17 cellular contexts compared by ENCODE assay signal in the genomic region with DNA sequence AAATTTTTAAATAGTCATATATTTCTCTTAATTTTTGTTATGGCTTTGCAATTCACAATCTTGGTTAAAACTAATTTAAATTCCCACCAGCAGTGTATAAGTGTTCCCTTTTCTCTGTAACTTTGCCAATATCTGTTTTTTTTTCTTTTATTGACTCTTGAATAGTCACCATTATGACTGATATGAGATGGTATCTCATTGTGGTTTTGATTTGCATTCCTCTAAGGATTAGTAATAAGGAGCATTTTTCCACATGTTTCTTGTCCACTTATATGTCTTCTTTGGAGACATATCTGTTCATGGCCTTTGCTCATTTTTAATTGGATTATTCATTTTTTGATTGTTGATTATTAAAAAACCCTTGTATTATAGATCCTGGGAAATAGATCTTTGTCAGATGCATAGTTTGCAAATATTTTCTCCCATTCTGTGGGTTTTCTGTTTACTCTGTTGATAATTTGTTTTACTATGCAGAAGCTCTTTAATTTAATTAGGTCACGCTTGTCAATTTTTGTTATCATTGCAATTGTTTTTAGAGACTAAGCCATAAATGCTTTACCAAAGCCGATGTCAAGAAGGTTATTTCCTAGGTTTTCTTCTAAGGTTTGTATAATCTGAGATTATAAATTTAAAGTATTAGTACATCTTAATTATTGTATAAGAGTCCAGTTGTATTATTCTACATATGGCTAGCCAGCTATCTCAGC.
A peak's percentile ranks its signal among the peaks of the same experiment; 100 is the strongest.
DNase-seq lines count a peak whose midpoint lies in the region; FAIRE-seq and TF ChIP-seq lines count a peak whose summit lies in the region.
"Had no signal": no experiment of that assay in that cellular context is flagged by ENCODE, and none has a peak within 500 bp of the region (broad histone marks: within the 10 kb centered on the region; RNA-seq: fewer than 3 reads in every experiment).

No MANE protein-coding gene starts in this region.

- H3K9me3 ChIP-seq in SK-N-SH: peaks cover 17% of the 10 kb centered on the region
- H3K9me3 ChIP-seq: colonic mucosa had no signal

- H3K27ac Mint-ChIP-seq in glutamatergic neuron (ENCODE audit: unreplicated experiment): no peak overlapping the region
- H3K27ac Mint-ChIP-seq in osteocyte (ENCODE audit: unreplicated experiment): no peak overlapping the region
- H3K27ac Mint-ChIP-seq in nephron progenitor cell: no peak overlapping the region
- H3K27ac Mint-ChIP-seq: activated CD8-positive, alpha-beta memory T cell treated with anti-CD3 and anti-CD28 coated beads, Interleukin-2, amount 10 ng/mL, durations not matched to agents 7 days and 5 days had no signal

- CTCF ChIA-PET in SK-N-SH (lab: Yijun Ruan, JAX): no interaction called here

- H3K9ac ChIP-seq in SK-N-SH: no peak overlapping the region

- H3K9me2 ChIP-seq in SK-N-SH: no peaks in the 10 kb centered on the region

- no peaks in the 10 kb centered on the region for H3K4me1 ChIP-seq in SK-N-SH (ENCODE audit: control insufficient read depth in 1 of 2, insufficient read depth in 2 of 2, low read depth in 1 of 2, low read length in 1 of 2)
- H3K4me1 ChIP-seq: colonic mucosa, tibial nerve had no signal

- H3K27me3 Mint-ChIP-seq in glutamatergic neuron (ENCODE audit: unreplicated experiment) (no peaks in the 10 kb centered on the region), osteocyte (ENCODE audit: unreplicated experiment) (no peaks in the 10 kb centered on the region), nephron progenitor cell (ENCODE audit: low read depth, poor library complexity) (no peaks in the 10 kb centered on the region)
- H3K27me3 Mint-ChIP-seq: activated CD8-positive, alpha-beta memory T cell treated with anti-CD3 and anti-CD28 coated beads, Interleukin-2, amount 10 ng/mL, durations not matched to agents 7 days and 5 days had no signal

- DNase-seq in NCI-H526 treated with DMSO at 0.1 percent for 48 hours (lab: John Stamatoyannopoulos, UW) (peak; percentile 13), NCI-H526 (lab: John Stamatoyannopoulos, UW) (no peak), SK-N-SH (no peak), fibroblast of peridontal ligament (ENCODE audit: extremely low read depth) (peak; percentile 84), D721Med (ENCODE audit: insufficient read length, low spot score) (no peak), glutamatergic neuron (no peak), osteocyte (ENCODE audit: extremely low spot score, unreplicated experiment) (no peak), nephron progenitor cell (no peak)
- DNase-seq: 8988T; activated CD8-positive, alpha-beta memory T cell treated with anti-CD3 and anti-CD28 coated beads, Interleukin-2, amount 10 ng/mL, durations not matched to agents 7 days and 5 days; activated naive CD4-positive, alpha-beta T cell treated with anti-CD3 and anti-CD28 coated beads, Interleukin-2, amount 50 U/mL, for 16 hours; colonic mucosa; GOT3; NCI-H1048; NCI-H345; RPMI8226 had no signal

- H3K27me3 ChIP-seq in SK-N-SH (ENCODE audit: insufficient read depth): no peaks in the 10 kb centered on the region
- H3K27me3 ChIP-seq: colonic mucosa, tibial nerve had no signal

- H3K4me2 ChIP-seq in SK-N-SH: no peak overlapping the region

- H3K4me1 Mint-ChIP-seq in glutamatergic neuron (ENCODE audit: low read depth, unreplicated experiment) (no peaks in the 10 kb centered on the region), osteocyte (ENCODE audit: unreplicated experiment) (peaks cover 18% of the 10 kb centered on the region), nephron progenitor cell (no peaks in the 10 kb centered on the region)
- H3K4me1 Mint-ChIP-seq: activated CD8-positive, alpha-beta memory T cell treated with anti-CD3 and anti-CD28 coated beads, Interleukin-2, amount 10 ng/mL, durations not matched to agents 7 days and 5 days had no signal

- 20% methylated on average over 2 of the region's 2 CpGs for WGBS in SK-N-SH (ENCODE audit: low lambda C conversion rate)

- H3K79me2 ChIP-seq in SK-N-SH (ENCODE audit: insufficient read depth): no peaks in the 10 kb centered on the region

- TF ChIP-seq CTCF in SK-N-SH (IDR thresholded peaks at IDR 0.05): no peak
- TF ChIP-seq CTCF in D721Med (IDR thresholded peaks at IDR 0.05; ENCODE audit: insufficient read depth, missing control alignments): no peak
- no peak for TF ChIP-seq CTCF in glutamatergic neuron (IDR thresholded peaks at IDR 0.05; ENCODE audit: partially characterized antibody, unreplicated experiment)
- no peak for TF ChIP-seq CTCF in osteocyte (IDR thresholded peaks at IDR 0.05)
- TF ChIP-seq CTCF in nephron progenitor cell (IDR thresholded peaks at IDR 0.05): no peak

- peak in 1 of 2 experiments; percentile 77; a peak in 2 of 4 replicates for TF ChIP-seq EP300 in SK-N-SH (IDR thresholded peaks at IDR 0.05; ENCODE audit: borderline replicate concordance in 1 of 2, low read depth in 1 of 2, low read length in 1 of 2)

- H3K9me3 Mint-ChIP-seq in glutamatergic neuron (ENCODE audit: unreplicated experiment) (no peaks in the 10 kb centered on the region), osteocyte (ENCODE audit: unreplicated experiment) (peaks cover 23% of the 10 kb centered on the region), nephron progenitor cell (peaks cover 27% of the 10 kb centered on the region)

- no peak overlapping the region for H3K4me3 Mint-ChIP-seq in glutamatergic neuron (ENCODE audit: unreplicated experiment)
- no peak overlapping the region for H3K4me3 Mint-ChIP-seq in osteocyte (ENCODE audit: unreplicated experiment)
- H3K4me3 Mint-ChIP-seq in nephron progenitor cell: no peak overlapping the region
- H3K4me3 Mint-ChIP-seq: activated CD8-positive, alpha-beta memory T cell treated with anti-CD3 and anti-CD28 coated beads, Interleukin-2, amount 10 ng/mL, durations not matched to agents 7 days and 5 days had no signal

- no peak for TF ChIP-seq RAD21 in SK-N-SH (IDR thresholded peaks at IDR 0.05; ENCODE audit: low read length)

- H3K36me3 Mint-ChIP-seq in glutamatergic neuron (ENCODE audit: unreplicated experiment) (no peaks in the 10 kb centered on the region), osteocyte (ENCODE audit: unreplicated experiment) (peaks cover 12% of the 10 kb centered on the region), nephron progenitor cell (ENCODE audit: low read depth) (no peaks in the 10 kb centered on the region)
- H3K36me3 Mint-ChIP-seq: activated CD8-positive, alpha-beta memory T cell treated with anti-CD3 and anti-CD28 coated beads, Interleukin-2, amount 10 ng/mL, durations not matched to agents 7 days and 5 days had no signal

- FAIRE-seq in D721Med (lab: Jason Lieb, UNC): no peak

- POLR2A ChIA-PET in SK-N-SH (lab: Yijun Ruan, JAX): no interaction called here

- no peak overlapping the region for H3K4me3 ChIP-seq in SK-N-SH (ENCODE audit: low read depth in 2 of 2, low read length in 1 of 2)
- H3K4me3 ChIP-seq: colonic mucosa, tibial nerve had no signal

- no peaks in the 10 kb centered on the region for H3K36me3 ChIP-seq in SK-N-SH (replicated peaks in 1 of 2; ENCODE audit: control insufficient read depth in 1 of 2, insufficient read depth in 2 of 2, low read length in 1 of 2)
- H3K36me3 ChIP-seq: colonic mucosa, tibial nerve had no signal

- no peak overlapping the region for H2AFZ ChIP-seq in SK-N-SH (ENCODE audit: low read depth)

- peaks cover 5% of the 10 kb centered on the region for H3F3A ChIP-seq in SK-N-SH (replicated peaks; ENCODE audit: insufficient read depth)

- H4K20me1 ChIP-seq in SK-N-SH (ENCODE audit: insufficient read depth): no peaks in the 10 kb centered on the region

- no peak overlapping the region; a peak in 1 of 4 replicates for H3K27ac ChIP-seq in SK-N-SH (ENCODE audit: low read depth in 2 of 2, low read length in 1 of 2)
- H3K27ac ChIP-seq: colonic mucosa, tibial nerve had no signal

TF ChIP-seq in SK-N-SH, 30 proteins besides CTCF, POLR2A, EP300 and RAD21 (continues in another document):
- TF ChIP-seq SIN3A (IDR thresholded peaks at IDR 0.05; ENCODE audit: borderline replicate concordance, low read depth, low read length): no peak
- peak; percentile 83; the same call in 1 of the 2 replicates for TF ChIP-seq TEAD4 (IDR thresholded peaks at IDR 0.05; ENCODE audit: borderline replicate concordance, insufficient read depth)
- TF ChIP-seq JUND (IDR thresholded peaks at IDR 0.05): peak; percentile 84
- TF ChIP-seq, protein P1, sequence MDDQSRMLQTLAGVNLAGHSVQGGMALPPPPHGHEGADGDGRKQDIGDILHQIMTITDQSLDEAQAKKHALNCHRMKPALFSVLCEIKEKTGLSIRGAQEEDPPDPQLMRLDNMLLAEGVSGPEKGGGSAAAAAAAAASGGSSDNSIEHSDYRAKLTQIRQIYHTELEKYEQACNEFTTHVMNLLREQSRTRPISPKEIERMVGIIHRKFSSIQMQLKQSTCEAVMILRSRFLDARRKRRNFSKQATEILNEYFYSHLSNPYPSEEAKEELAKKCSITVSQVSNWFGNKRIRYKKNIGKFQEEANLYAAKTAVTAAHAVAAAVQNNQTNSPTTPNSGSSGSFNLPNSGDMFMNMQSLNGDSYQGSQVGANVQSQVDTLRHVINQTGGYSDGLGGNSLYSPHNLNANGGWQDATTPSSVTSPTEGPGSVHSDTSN (IDR thresholded peaks at IDR 0.05): peak; percentile 83
- peak; percentile 93 for TF ChIP-seq TCF12 (IDR thresholded peaks at IDR 0.05)
- peak; percentile 80; the same call in 1 of the 2 replicates for TF ChIP-seq FOSL2 (IDR thresholded peaks at IDR 0.05; ENCODE audit: borderline replicate concordance, low read depth)
- TF ChIP-seq, protein P2, sequence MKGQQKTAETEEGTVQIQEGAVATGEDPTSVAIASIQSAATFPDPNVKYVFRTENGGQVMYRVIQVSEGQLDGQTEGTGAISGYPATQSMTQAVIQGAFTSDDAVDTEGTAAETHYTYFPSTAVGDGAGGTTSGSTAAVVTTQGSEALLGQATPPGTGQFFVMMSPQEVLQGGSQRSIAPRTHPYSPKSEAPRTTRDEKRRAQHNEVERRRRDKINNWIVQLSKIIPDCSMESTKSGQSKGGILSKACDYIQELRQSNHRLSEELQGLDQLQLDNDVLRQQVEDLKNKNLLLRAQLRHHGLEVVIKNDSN (IDR thresholded peaks at IDR 0.05; ENCODE audit: borderline replicate concordance, low read depth): no peak
- TF ChIP-seq, protein P3, sequence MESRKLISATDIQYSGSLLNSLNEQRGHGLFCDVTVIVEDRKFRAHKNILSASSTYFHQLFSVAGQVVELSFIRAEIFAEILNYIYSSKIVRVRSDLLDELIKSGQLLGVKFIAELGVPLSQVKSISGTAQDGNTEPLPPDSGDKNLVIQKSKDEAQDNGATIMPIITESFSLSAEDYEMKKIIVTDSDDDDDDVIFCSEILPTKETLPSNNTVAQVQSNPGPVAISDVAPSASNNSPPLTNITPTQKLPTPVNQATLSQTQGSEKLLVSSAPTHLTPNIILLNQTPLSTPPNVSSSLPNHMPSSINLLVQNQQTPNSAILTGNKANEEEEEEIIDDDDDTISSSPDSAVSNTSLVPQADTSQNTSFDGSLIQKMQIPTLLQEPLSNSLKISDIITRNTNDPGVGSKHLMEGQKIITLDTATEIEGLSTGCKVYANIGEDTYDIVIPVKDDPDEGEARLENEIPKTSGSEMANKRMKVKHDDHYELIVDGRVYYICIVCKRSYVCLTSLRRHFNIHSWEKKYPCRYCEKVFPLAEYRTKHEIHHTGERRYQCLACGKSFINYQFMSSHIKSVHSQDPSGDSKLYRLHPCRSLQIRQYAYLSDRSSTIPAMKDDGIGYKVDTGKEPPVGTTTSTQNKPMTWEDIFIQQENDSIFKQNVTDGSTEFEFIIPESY (IDR thresholded peaks at IDR 0.05; ENCODE audit: borderline replicate concordance, low read depth): no peak

Comparison
In these comparisons a context has a peak if more than half of its experiments do, and no peak if none do; other contexts are left out.
1. DNase-seq: peak in NCI-H526 treated with DMSO at 0.1 percent for 48 hours (single experiment) and fibroblast of peridontal ligament (single experiment); none in NCI-H526 (0 of 2), SK-N-SH (single experiment), D721Med (single experiment), glutamatergic neuron (single experiment), osteocyte (single experiment) and nephron progenitor cell (single experiment).